In the genomic region with DNA sequence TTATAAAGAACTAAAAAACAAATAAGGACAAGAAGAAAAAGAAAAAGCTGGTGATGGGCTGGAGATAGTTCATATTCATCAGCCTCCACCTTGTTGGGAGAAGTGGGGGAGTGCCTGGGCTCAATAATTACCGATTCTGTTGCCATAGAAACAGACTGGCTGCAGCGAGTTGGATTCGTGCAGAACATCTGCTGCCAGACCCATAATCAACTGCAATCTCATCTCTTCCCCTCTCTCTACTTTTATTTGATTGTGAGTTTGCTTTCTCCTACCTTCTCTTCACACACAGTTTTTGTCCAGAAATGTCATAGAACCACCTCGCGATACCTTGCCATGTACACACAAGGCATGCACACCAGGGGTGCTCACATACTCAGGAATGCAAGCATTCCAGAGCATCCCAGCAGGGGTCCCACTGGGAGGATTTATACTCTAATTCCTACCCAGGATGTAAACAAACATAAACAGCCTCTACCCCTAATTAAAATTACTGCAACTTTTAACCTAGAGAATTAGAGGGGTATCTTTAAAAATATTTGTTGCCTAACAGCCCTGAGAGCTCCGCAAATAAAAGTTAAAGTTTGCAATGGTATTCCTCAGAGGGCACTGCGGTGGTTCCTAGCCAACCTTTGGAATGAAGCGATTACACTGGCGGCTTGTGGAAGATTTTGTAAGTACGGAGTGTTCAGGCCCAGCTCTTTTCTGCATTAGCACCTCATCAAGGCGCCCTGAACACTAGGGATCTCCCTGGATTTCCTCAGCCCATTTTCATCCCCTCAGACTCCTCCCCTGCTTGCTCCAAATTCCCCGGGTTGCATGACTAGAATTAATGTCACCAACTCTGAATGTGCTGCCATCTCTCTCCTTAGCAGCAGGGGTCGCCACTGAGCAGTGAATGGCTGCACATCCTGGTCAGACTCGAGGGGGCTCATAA, we compare ENCODE assay signal across 8 cellular contexts.
A peak's percentile ranks its signal among the peaks of the same experiment; 100 is the strongest.
DNase-seq lines count a peak whose midpoint lies in the region; ATAC-seq, FAIRE-seq and TF ChIP-seq lines count a peak whose summit lies in the region.

No MANE protein-coding gene starts in this region.

- peak; percentile 46 for FAIRE-seq in urothelium cell line (lab: Jason Lieb, UNC)

- TF ChIP-seq EP300 in ovary (IDR thresholded peaks at IDR 0.05), result no peak

- no peak for TF ChIP-seq POLR2A in ovary (IDR thresholded peaks at IDR 0.05)

- H3K4me3 ChIP-seq in ovary, result no peak overlapping the region

- intact Hi-C loops in ovary (cut with DNase I), result no loop called here

- DNase-seq in GM04504 (ENCODE audit: low read depth) (peak; percentile 11), HT1080 (ENCODE audit: low read depth) (peak; percentile 51), RPMI7951 (ENCODE audit: low read depth) (peak; percentile 33), germinal center (ENCODE audit: low spot score) (peak; percentile 79), ovary (peak; percentile 12 to 63 (median 51)), urothelium cell line (ENCODE audit: low spot score) (peak; percentile 85)
- peak in 3 of 4 experiments; percentile 10 to 28 (median 17) for DNase-seq in activated naive CD4-positive, alpha-beta T cell (lab: John Stamatoyannopoulos, UW)

- TF ChIP-seq CTCF in ovary (IDR thresholded peaks at IDR 0.05), result peak in 2 of 3 donors; percentile 47 to 66

- no peaks in the 10 kb centered on the region for H3K4me1 ChIP-seq in ovary (ENCODE audit: insufficient read depth)

- H3K9me3 ChIP-seq in ovary, result no peaks in the 10 kb centered on the region

- no peaks in the 10 kb centered on the region for H3K36me3 ChIP-seq in ovary

- ATAC-seq in HG03108 (IDR thresholded peaks at IDR 0.05; ENCODE audit: unreplicated experiment), result no peak

- no peaks in the 10 kb centered on the region for H3K27me3 ChIP-seq in ovary

- no peak overlapping the region for H3K27ac ChIP-seq in ovary

- 56 to 63% (median 57%) methylated on average over 14 of the region's 14 CpGs for WGBS in ovary, 3 donors

Comparison
In these comparisons a context has a peak if more than half of its experiments do, and no peak if none do; other contexts are left out.
1. DNase-seq: peak in every context shown above with its lines; median percentile 85 in urothelium cell line; 79 in germinal center; 51 in HT1080; 51 in ovary; 33 in RPMI7951; 17 in activated naive CD4-positive, alpha-beta T cell; 11 in GM04504.